Comparison of ENCODE assay signal across 24 cellular contexts in the genomic region with DNA sequence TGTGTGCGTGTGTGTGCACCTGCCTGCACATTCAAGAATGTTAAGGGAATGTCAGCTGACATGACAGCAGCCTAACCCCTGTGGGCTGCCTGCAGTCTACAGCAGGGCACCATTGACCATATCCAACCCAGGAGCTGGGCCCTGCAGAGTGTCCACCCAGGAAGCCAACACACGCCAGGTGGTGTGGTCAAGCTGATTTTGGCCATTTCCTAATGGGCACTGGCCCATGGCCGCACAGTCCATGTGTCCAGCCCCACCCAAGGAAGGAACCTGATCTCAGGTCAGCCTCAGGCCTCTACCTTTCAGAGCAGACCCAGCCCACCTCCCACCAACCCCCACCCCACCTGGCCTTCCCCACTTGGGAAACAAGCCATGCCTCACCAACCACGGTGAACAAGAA.
DNase-seq lines count a peak whose midpoint lies in the region; ATAC-seq and TF ChIP-seq lines count a peak whose summit lies in the region.
"Had no signal": no experiment of that assay in that cellular context is flagged by ENCODE, and none has a peak within 500 bp of the region (broad histone marks: within the 10 kb centered on the region; RNA-seq: fewer than 3 reads in every experiment).

No MANE protein-coding gene starts in this region.

- H3K36me3 Mint-ChIP-seq in WTC11 (peaks cover 3% of the 10 kb centered on the region; the same call in 1 of the 2 replicates), nephron (ENCODE audit: low read depth) (peaks cover 13% of the 10 kb centered on the region)
- no peaks in the 10 kb centered on the region for H3K36me3 Mint-ChIP-seq in activated naive CD8-positive, alpha-beta T cell treated with anti-CD3 and anti-CD28 coated beads, Interleukin-2, amount 50 U/mL, for 24 hours (ENCODE audit: low read depth)
- H3K36me3 Mint-ChIP-seq: CD14-positive monocyte; CD4-positive, alpha-beta memory T cell; CD4-positive, CD25-positive, alpha-beta regulatory T cell; CD8-positive, alpha-beta memory T cell had no signal

- CTCF ChIA-PET in WTC11 (lab: Charles Lee), result interaction anchor here (1.6 to 1.7 kb wide), 2 partner anchors 79 to 143 kb away, joined by 3 to 6 read pairs; no protein-coding TSS in a partner anchor

- POLR2A ChIA-PET in WTC11 (lab: Charles Lee), result no interaction called here

- TF ChIP-seq CTCF in WTC11 (IDR thresholded peaks at IDR 0.05) (no peak), nephron (IDR thresholded peaks at IDR 0.05; ENCODE audit: unreplicated experiment in 3 of 3) (no peak)

- peak overlapping the region; percentile 44; the same call in 1 of the 2 replicates for H3K4me2 ChIP-seq in BLaER1
- peak overlapping the region in 6 of 11 experiments; percentile 1 to 51 (median 29); a peak in 5 of 22 replicates for H3K4me2 ChIP-seq in BLaER1 treated with 17β-estradiol and CSF1 and Interleukin-3, amounts not matched to agents 10 nM and 100 nM

- H3K9me3 ChIP-seq in BLaER1, result no peaks in the 10 kb centered on the region
- H3K9me3 ChIP-seq in BLaER1 treated with 17β-estradiol and CSF1 and Interleukin-3, amounts not matched to agents 10 nM and 100 nM (replicated peaks in 1 of 11), result no peaks in the 10 kb centered on the region
- H3K9me3 ChIP-seq: BE2C had no signal

- H4K20me1 ChIP-seq in BLaER1, result peaks cover 27% of the 10 kb centered on the region
- H4K20me1 ChIP-seq in BLaER1 treated with 17β-estradiol and CSF1 and Interleukin-3, amounts not matched to agents 10 nM and 100 nM, result peaks cover 0 to 29% (median 6%) of the 10 kb centered on the region in 11 experiments; a peak in 6 of 22 replicates

- H3K27ac Mint-ChIP-seq in WTC11 (0 out of 2 replicates have a peak overlapping the region, but pooled peaks have one; percentile 15), nephron (peak overlapping the region in 2 of 3 experiments; percentile 0 to 15)
- H3K27ac Mint-ChIP-seq in activated naive CD8-positive, alpha-beta T cell treated with anti-CD3 and anti-CD28 coated beads, Interleukin-2, amount 50 U/mL, for 24 hours, result no peak overlapping the region
- H3K27ac Mint-ChIP-seq: CD14-positive monocyte; CD4-positive, alpha-beta memory T cell; CD4-positive, CD25-positive, alpha-beta regulatory T cell; CD8-positive, alpha-beta memory T cell had no signal

- no peak overlapping the region for H3K4me3 ChIP-seq in BLaER1
- H3K4me3 ChIP-seq in BLaER1 treated with 17β-estradiol and CSF1 and Interleukin-3, amounts not matched to agents 10 nM and 100 nM, result no peak overlapping the region
- H3K4me3 ChIP-seq: GM12878 had no signal

- no peak overlapping the region for H3K4me3 Mint-ChIP-seq in WTC11
- no peak overlapping the region for H3K4me3 Mint-ChIP-seq in nephron
- H3K4me3 Mint-ChIP-seq in activated naive CD8-positive, alpha-beta T cell treated with anti-CD3 and anti-CD28 coated beads, Interleukin-2, amount 50 U/mL, for 24 hours, result no peak overlapping the region
- H3K4me3 Mint-ChIP-seq: CD14-positive monocyte; CD4-positive, alpha-beta memory T cell; CD4-positive, CD25-positive, alpha-beta regulatory T cell; CD8-positive, alpha-beta memory T cell had no signal

- H3K27ac ChIP-seq in BLaER1, result no peak overlapping the region
- no peak overlapping the region for H3K27ac ChIP-seq in BLaER1 treated with 17β-estradiol and CSF1 and Interleukin-3, amounts not matched to agents 10 nM and 100 nM

- no peaks in the 10 kb centered on the region for H3K27me3 ChIP-seq in BLaER1
- no peaks in the 10 kb centered on the region for H3K27me3 ChIP-seq in BLaER1 treated with 17β-estradiol and CSF1 and Interleukin-3, amounts not matched to agents 10 nM and 100 nM
- H3K27me3 ChIP-seq: BE2C had no signal

- H3K36me3 ChIP-seq in BLaER1, result no peaks in the 10 kb centered on the region; the same call in 1 of the 2 replicates
- H3K36me3 ChIP-seq in BLaER1 treated with 17β-estradiol and CSF1 and Interleukin-3, amounts not matched to agents 10 nM and 100 nM, result no peaks in the 10 kb centered on the region
- H3K36me3 ChIP-seq: BE2C had no signal

- no peak for ATAC-seq in WTC11
- no peak for ATAC-seq in activated naive CD8-positive, alpha-beta T cell treated with anti-CD3 and anti-CD28 coated beads, Interleukin-2, amount 50 U/mL, for 24 hours
- ATAC-seq: GM12878 had no signal

- H3K9ac ChIP-seq in BLaER1, result no peak overlapping the region
- no peak overlapping the region for H3K9ac ChIP-seq in BLaER1 treated with 17β-estradiol and CSF1 and Interleukin-3, amounts not matched to agents 10 nM and 100 nM

- no peak for DNase-seq in WTC11 (ENCODE audit: low spot score)
- no peak for DNase-seq in stimulated activated naive CD4-positive, alpha-beta T cell (lab: John Stamatoyannopoulos, UW)
- no peak for DNase-seq in activated naive CD8-positive, alpha-beta T cell treated with anti-CD3 and anti-CD28 coated beads, Interleukin-2, amount 50 U/mL, for 24 hours
- DNase-seq in SHP77 treated with DMSO at 0.1 percent for 48 hours (lab: John Stamatoyannopoulos, UW), result no peak
- DNase-seq: 8988T; ACHN; BE2C; C1 segment of cervical spinal cord; CD4-positive, alpha-beta memory T cell; CD4-positive, CD25-positive, alpha-beta regulatory T cell; CD8-positive, alpha-beta memory T cell; COR-L47; DMS 273 treated with DMSO at 0.1 percent for 48 hours; DMS153; DMS53; DMS79; DND-41; EL; GDM1 had no signal

- H3K27me3 Mint-ChIP-seq in WTC11 (ENCODE audit: low read depth) (no peaks in the 10 kb centered on the region), nephron (ENCODE audit: low read depth) (no peaks in the 10 kb centered on the region)
- H3K27me3 Mint-ChIP-seq in activated naive CD8-positive, alpha-beta T cell treated with anti-CD3 and anti-CD28 coated beads, Interleukin-2, amount 50 U/mL, for 24 hours, result no peaks in the 10 kb centered on the region
- H3K27me3 Mint-ChIP-seq: CD4-positive, alpha-beta memory T cell; CD4-positive, CD25-positive, alpha-beta regulatory T cell had no signal

- H3K4me1 Mint-ChIP-seq in WTC11, result peaks cover 53% of the 10 kb centered on the region
- peaks cover 57% of the 10 kb centered on the region for H3K4me1 Mint-ChIP-seq in nephron
- H3K4me1 Mint-ChIP-seq in activated naive CD8-positive, alpha-beta T cell treated with anti-CD3 and anti-CD28 coated beads, Interleukin-2, amount 50 U/mL, for 24 hours, result no peaks in the 10 kb centered on the region
- H3K4me1 Mint-ChIP-seq: CD14-positive monocyte; CD4-positive, alpha-beta memory T cell; CD4-positive, CD25-positive, alpha-beta regulatory T cell; CD8-positive, alpha-beta memory T cell had no signal

- H3K9me3 Mint-ChIP-seq in WTC11, result peaks cover 4% of the 10 kb centered on the region; the same call in 1 of the 2 replicates
- H3K9me3 Mint-ChIP-seq in nephron, result no peaks in the 10 kb centered on the region
- H3K9me3 Mint-ChIP-seq in activated naive CD8-positive, alpha-beta T cell treated with anti-CD3 and anti-CD28 coated beads, Interleukin-2, amount 50 U/mL, for 24 hours, result no peaks in the 10 kb centered on the region
- H3K9me3 Mint-ChIP-seq: CD4-positive, alpha-beta memory T cell; CD8-positive, alpha-beta memory T cell had no signal

- peaks cover 76% of the 10 kb centered on the region for H3K4me1 ChIP-seq in BLaER1
- H3K4me1 ChIP-seq in BLaER1 treated with 17β-estradiol and CSF1 and Interleukin-3, amounts not matched to agents 10 nM and 100 nM, result peaks cover 6 to 69% (median 56%) of the 10 kb centered on the region in 10 experiments
- H3K4me1 ChIP-seq: BE2C had no signal

TF ChIP-seq in WTC11, 78 proteins besides CTCF, POLR2A, EP300 and RAD21 (continues in another document):
- TF ChIP-seq, protein P1, sequence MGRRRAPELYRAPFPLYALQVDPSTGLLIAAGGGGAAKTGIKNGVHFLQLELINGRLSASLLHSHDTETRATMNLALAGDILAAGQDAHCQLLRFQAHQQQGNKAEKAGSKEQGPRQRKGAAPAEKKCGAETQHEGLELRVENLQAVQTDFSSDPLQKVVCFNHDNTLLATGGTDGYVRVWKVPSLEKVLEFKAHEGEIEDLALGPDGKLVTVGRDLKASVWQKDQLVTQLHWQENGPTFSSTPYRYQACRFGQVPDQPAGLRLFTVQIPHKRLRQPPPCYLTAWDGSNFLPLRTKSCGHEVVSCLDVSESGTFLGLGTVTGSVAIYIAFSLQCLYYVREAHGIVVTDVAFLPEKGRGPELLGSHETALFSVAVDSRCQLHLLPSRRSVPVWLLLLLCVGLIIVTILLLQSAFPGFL (CRISPR knock-in tag; IDR thresholded peaks at IDR 0.05; ENCODE audit: borderline replicate concordance), result no peak
- TF ChIP-seq RELA (CRISPR knock-in tag; IDR thresholded peaks at IDR 0.05; ENCODE audit: borderline replicate concordance) (no peak), TEAD4 (CRISPR knock-in tag; IDR thresholded peaks at IDR 0.05) (no peak), KAT7 (CRISPR knock-in tag; IDR thresholded peaks at IDR 0.05; ENCODE audit: borderline replicate concordance) (no peak), NFYB (CRISPR knock-in tag; conservative IDR thresholded peaks at IDR 0.05; ENCODE audit: low read depth) (no peak), ATF1 (CRISPR knock-in tag; IDR thresholded peaks at IDR 0.05) (no peak), IRF2 (CRISPR knock-in tag; IDR thresholded peaks at IDR 0.05; ENCODE audit: borderline replicate concordance, low read depth) (no peak), MYBL2 (CRISPR knock-in tag; IDR thresholded peaks at IDR 0.05) (no peak)
- TF ChIP-seq, protein P2, sequence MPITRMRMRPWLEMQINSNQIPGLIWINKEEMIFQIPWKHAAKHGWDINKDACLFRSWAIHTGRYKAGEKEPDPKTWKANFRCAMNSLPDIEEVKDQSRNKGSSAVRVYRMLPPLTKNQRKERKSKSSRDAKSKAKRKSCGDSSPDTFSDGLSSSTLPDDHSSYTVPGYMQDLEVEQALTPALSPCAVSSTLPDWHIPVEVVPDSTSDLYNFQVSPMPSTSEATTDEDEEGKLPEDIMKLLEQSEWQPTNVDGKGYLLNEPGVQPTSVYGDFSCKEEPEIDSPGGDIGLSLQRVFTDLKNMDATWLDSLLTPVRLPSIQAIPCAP (CRISPR knock-in tag; IDR thresholded peaks at IDR 0.05), result no peak
